1 cellular context compared by ENCODE assay signal in genomic region chr17:4605826-4606225, GRCh38.
TF ChIP-seq lines count a peak whose summit lies in the region.

No MANE protein-coding gene starts in this region.

TF ChIP-seq in IMR-90, 13 proteins besides CTCF, POLR2A, EP300 and RAD21 (continued from another document):
- TF ChIP-seq USF2 (IDR thresholded peaks at IDR 0.05; ENCODE audit: low read depth, low read length) (no peak), FOS (IDR thresholded peaks at IDR 0.05; ENCODE audit: low read depth, low read length) (no peak), MAFK (IDR thresholded peaks at IDR 0.05; ENCODE audit: low read depth, low read length) (no peak), SMC3 (IDR thresholded peaks at IDR 0.05; ENCODE audit: low read depth, low read length) (no peak), MAZ (IDR thresholded peaks at IDR 0.05; ENCODE audit: borderline replicate concordance, low read depth, low read length) (no peak), CHD1 (IDR thresholded peaks at IDR 0.05; ENCODE audit: low read depth, low read length) (no peak), BHLHE40 (IDR thresholded peaks at IDR 0.05; ENCODE audit: low read depth, low read length) (no peak)
